ENCODE assay signal across 17 cellular contexts in the genomic region with DNA sequence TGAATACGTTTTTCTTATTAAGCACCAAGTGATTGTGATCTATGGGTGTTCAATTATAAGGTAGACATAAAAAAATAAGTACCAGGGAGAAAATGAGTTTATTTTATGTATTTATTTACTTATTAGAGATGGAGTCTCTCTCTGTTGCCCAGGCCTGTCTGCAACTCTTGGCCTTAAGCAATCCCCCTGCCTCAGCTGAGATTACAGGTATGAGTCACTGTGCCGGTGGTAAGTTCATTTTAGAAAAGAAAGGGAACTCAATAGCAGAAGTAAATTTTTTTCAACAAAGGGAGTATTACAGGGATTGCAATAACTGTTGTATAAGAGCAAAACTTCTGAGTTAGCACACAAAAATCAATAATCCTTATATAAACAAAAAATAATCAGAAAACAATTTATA.
"Had no signal": no experiment of that assay in that cellular context is flagged by ENCODE, and none has a peak within 500 bp of the region (broad histone marks: within the 10 kb centered on the region; RNA-seq: fewer than 3 reads in every experiment).

No MANE protein-coding gene starts in this region.

- DNase-seq: activated CD4-positive, alpha-beta T cell treated with anti-CD3 and anti-CD28 coated beads for 4 hours; activated CD8-positive, alpha-beta memory T cell treated with anti-CD3 and anti-CD28 coated beads, Interleukin-2, amount 50 U/mL, for 48 hours; activated CD8-positive, alpha-beta T cell treated with anti-CD3 and anti-CD28 coated beads for 36 hours; activated naive CD8-positive, alpha-beta T cell treated with anti-CD3 and anti-CD28 coated beads, Interleukin-2, amount 10 ng/mL, durations not matched to agents 7 days and 5 days; cerebellar nuclear complex; effector CD8-positive, alpha-beta T cell; immature natural killer cell; nephron progenitor cell; occipital lobe; stimulated activated CD4-positive, alpha-beta T cell treated with anti-CD3 and anti-CD28 coated beads, Interleukin-15, amount 100 ng/mL, for 24 hours; stimulated activated CD4-positive, alpha-beta T cell treated with anti-CD3 and anti-CD28 coated beads, Interleukin-4, amount 100 ng/mL, for 24 hours had no signal

- ATAC-seq: activated CD8-positive, alpha-beta T cell treated with anti-CD3 and anti-CD28 coated beads for 36 hours; foreskin keratinocyte; WTC11 had no signal

- H3K4me3 ChIP-seq: right atrium auricular region, skin epidermis, tibial nerve, vagina had no signal
